Comparison of ENCODE assay signal across 8 cellular contexts in the genomic region with DNA sequence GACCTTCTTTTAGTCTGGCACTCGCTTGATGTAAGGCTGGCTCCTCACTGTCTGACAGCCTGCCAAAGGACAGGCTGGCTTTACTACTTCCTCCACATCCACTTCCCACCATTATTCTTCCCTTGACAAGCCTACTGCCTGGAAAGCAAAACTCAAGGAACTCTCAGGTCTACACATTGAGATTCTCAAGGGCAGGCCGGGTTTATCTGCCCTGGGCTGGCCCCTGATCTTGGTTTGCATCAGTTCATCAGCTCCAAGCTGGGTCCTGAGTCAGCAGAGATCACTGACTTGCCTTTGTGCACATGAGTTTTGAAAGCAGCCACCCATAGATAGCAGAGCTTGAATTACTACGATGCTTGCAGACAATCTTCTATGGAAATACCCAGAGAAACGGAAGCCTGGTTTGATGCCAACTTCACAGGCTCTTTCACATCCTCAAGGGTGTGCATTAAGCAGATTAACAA. TPM values are rescaled to one million over a fixed set of nuclear protein-coding genes. Genes with fewer than 3 reads are reported as not detected.
A peak's percentile ranks its signal among the peaks of the same experiment; 100 is the strongest.
DNase-seq lines count a peak whose midpoint lies in the region; ATAC-seq and TF ChIP-seq lines count a peak whose summit lies in the region.

No MANE protein-coding gene starts in this region.

- H3K27me3 ChIP-seq in CD4-positive, CD25-positive, alpha-beta regulatory T cell (ENCODE audit: control insufficient read depth, insufficient read depth, low read length), result no peaks in the 10 kb centered on the region
- no peaks in the 10 kb centered on the region for H3K27me3 ChIP-seq in MG63
- H3K27me3 ChIP-seq in endodermal cell (ENCODE audit: control insufficient read depth, insufficient read depth, low read length, poor library complexity, severe bottlenecking), result no peaks in the 10 kb centered on the region

- H3K27ac Mint-ChIP-seq in CD4-positive, CD25-positive, alpha-beta regulatory T cell, result peak overlapping the region; percentile 23 to 89 (median 69)
- H3K27ac Mint-ChIP-seq in endodermal cell, result no peak overlapping the region

- no peak overlapping the region for H3K27ac ChIP-seq in CD4-positive, CD25-positive, alpha-beta regulatory T cell (ENCODE audit: insufficient read depth, low read length, poor library complexity, severe bottlenecking)
- H3K27ac ChIP-seq in endodermal cell (ENCODE audit: low read depth, low read length), result no peak overlapping the region

- 95 to 98% methylated on average over 4 of the region's 4 CpGs for WGBS in endodermal cell (ENCODE audit: insufficient coverage in 1 of 2, insufficient read length in 1 of 2), 2 experiments

- H3K9ac ChIP-seq in endodermal cell (ENCODE audit: extremely low read depth, low read length, poor library complexity, severe bottlenecking), result no peak overlapping the region

- no peaks in the 10 kb centered on the region for H3K9me3 Mint-ChIP-seq in CD4-positive, CD25-positive, alpha-beta regulatory T cell
- no peaks in the 10 kb centered on the region for H3K9me3 Mint-ChIP-seq in endodermal cell

- no peaks in the 10 kb centered on the region for H3K36me3 ChIP-seq in CD4-positive, CD25-positive, alpha-beta regulatory T cell (ENCODE audit: control insufficient read depth, insufficient read depth, low read length)
- H3K36me3 ChIP-seq in MG63, result peaks cover 10% of the 10 kb centered on the region
- H3K36me3 ChIP-seq in endodermal cell (ENCODE audit: control insufficient read depth, insufficient read depth, low read length), result peaks cover 40% of the 10 kb centered on the region

- TF ChIP-seq CTCF in fibroblast of the aortic adventitia (IDR thresholded peaks at IDR 0.05; ENCODE audit: insufficient read depth, low read length), result no peak
- no peak for TF ChIP-seq CTCF in endodermal cell (conservative IDR thresholded peaks at IDR 0.05)

- peaks cover 20 to 32% (median 26%) of the 10 kb centered on the region in 4 donors for H3K4me1 Mint-ChIP-seq in CD4-positive, CD25-positive, alpha-beta regulatory T cell
- no peaks in the 10 kb centered on the region for H3K4me1 Mint-ChIP-seq in endodermal cell

- peak; percentile 67 to 72 for ATAC-seq in CD4-positive, CD25-positive, alpha-beta regulatory T cell (ENCODE audit: low read depth in 2 of 2)
- peak; percentile 47 for ATAC-seq in GM21390 (IDR thresholded peaks at IDR 0.05; ENCODE audit: unreplicated experiment)

- H3K9me3 ChIP-seq in CD4-positive, CD25-positive, alpha-beta regulatory T cell (ENCODE audit: control insufficient read depth in 2 of 2, low read length in 2 of 2), result no peaks in the 10 kb centered on the region
- H3K9me3 ChIP-seq in MG63 (no peaks in the 10 kb centered on the region), endodermal cell (ENCODE audit: control insufficient read depth, low read length) (no peaks in the 10 kb centered on the region)

- H3K27me3 Mint-ChIP-seq in CD4-positive, CD25-positive, alpha-beta regulatory T cell, result no peaks in the 10 kb centered on the region
- no peaks in the 10 kb centered on the region for H3K27me3 Mint-ChIP-seq in endodermal cell (ENCODE audit: insufficient read depth)

- H3K4me3 ChIP-seq in CD4-positive, CD25-positive, alpha-beta regulatory T cell (ENCODE audit: low read depth, low read length), result peak overlapping the region; percentile 46
- H3K4me3 ChIP-seq in MG63 (no peak overlapping the region), fibroblast of the aortic adventitia (ENCODE audit: low read depth, low read length) (no peak overlapping the region), endodermal cell (ENCODE audit: low read length) (no peak overlapping the region)

- peaks cover 4% of the 10 kb centered on the region for H3K36me3 Mint-ChIP-seq in CD4-positive, CD25-positive, alpha-beta regulatory T cell
- peaks cover 16% of the 10 kb centered on the region for H3K36me3 Mint-ChIP-seq in endodermal cell (ENCODE audit: low read depth)

- H3K4me3 Mint-ChIP-seq in CD4-positive, CD25-positive, alpha-beta regulatory T cell, result peak overlapping the region in 3 of 4 donors; percentile 15 to 33 (median 25)
- no peak overlapping the region for H3K4me3 Mint-ChIP-seq in endodermal cell

- DNase-seq in CD4-positive, CD25-positive, alpha-beta regulatory T cell, result peak in 2 of 3 donors; percentile 18 to 75
- DNase-seq in MG63 (peak; percentile 24), fibroblast of the aortic adventitia (ENCODE audit: low read depth) (peak; percentile 45), epidermal melanocyte (ENCODE audit: insufficient read length, low spot score) (no peak), DMS53 treated with DMSO at 0.1 percent for 48 hours (lab: John Stamatoyannopoulos, UW; ENCODE audit: unreplicated experiment) (no peak), endodermal cell (no peak), NCI-H510A (lab: John Stamatoyannopoulos, UW) (no peak)

- peaks cover 19% of the 10 kb centered on the region for H3K4me1 ChIP-seq in CD4-positive, CD25-positive, alpha-beta regulatory T cell (ENCODE audit: control insufficient read depth, insufficient read depth, low read length, poor library complexity, severe bottlenecking)
- H3K4me1 ChIP-seq in endodermal cell (ENCODE audit: control insufficient read depth, insufficient read depth, low read length), result no peaks in the 10 kb centered on the region

RNA-seq across cellular contexts. Expression of gene KCTD18, which starts 53.9 kb away (rescaled TPM):
- 18.2 TPM for total RNA-seq in CD4-positive, CD25-positive, alpha-beta regulatory T cell
- 10 to 100 TPM; 15.4 to 18.9 (median 17.2) TPM for polyA plus RNA-seq in CD4-positive, CD25-positive, alpha-beta regulatory T cell
- 13.0 and 30.5 TPM in 2 replicates for total RNA-seq in MG63 (2014; rRNA removed; shearing (Covaris generic); ENCODE audit: low replicate concordance)
- total RNA-seq in fibroblast of the aortic adventitia (ENCODE audit: low replicate concordance), result 24.9 and 26.4 TPM in 2 replicates
- total RNA-seq in endodermal cell, result 10 to 100 TPM in 1 of 2 donors, 1 to 10 TPM in 1; 6.8 to 12.2 TPM
- 8.8 TPM for polyA plus RNA-seq in endodermal cell (2013, experiment 1 of 2)
- polyA plus RNA-seq in endodermal cell (2013, experiment 2 of 2), result 9.3 TPM

Comparison
In these comparisons a context has a peak if more than half of its experiments do, and no peak if none do; other contexts are left out.
1. DNase-seq: peak in CD4-positive, CD25-positive, alpha-beta regulatory T cell (2 of 3), MG63 (single experiment) and fibroblast of the aortic adventitia (single experiment); none in epidermal melanocyte (single experiment), DMS53 treated with DMSO at 0.1 percent for 48 hours (single experiment), endodermal cell (single experiment) and NCI-H510A (single experiment).